9 cellular contexts compared by ENCODE assay signal in genomic region chr1:11929849-11930248, GRCh38. TPM values are rescaled to one million over a fixed set of nuclear protein-coding genes. Genes with fewer than 3 reads are reported as not detected.
DNase-seq lines count a peak whose midpoint lies in the region; ATAC-seq and TF ChIP-seq lines count a peak whose summit lies in the region.
"Had no signal": no experiment of that assay in that cellular context is flagged by ENCODE, and none has a peak within 500 bp of the region (broad histone marks: within the 10 kb centered on the region; RNA-seq: fewer than 3 reads in every experiment).

No MANE protein-coding gene starts in this region.

- no peak overlapping the region for H3K27ac ChIP-seq in fibroblast of lung (ENCODE audit: insufficient read depth, low read length)
- H3K27ac ChIP-seq: SJSA1 had no signal

- H3K4me1 ChIP-seq in fibroblast of lung (ENCODE audit: control insufficient read depth, extremely low read depth, insufficient read depth, low read length) = peaks cover 16% of the 10 kb centered on the region

- H3K9me3 Mint-ChIP-seq in natural killer cell treated with Interleukin-12 subunit alpha and Interleukin-12 subunit beta and Interleukin-15 and Interleukin-18, amount 100 ng/mL, for 72 hours = no peaks in the 10 kb centered on the region

- H4K20me1 ChIP-seq in fibroblast of lung (ENCODE audit: control insufficient read depth, extremely low read depth, insufficient read depth, low read length) = no peaks in the 10 kb centered on the region

- no peak overlapping the region for H3K4me3 Mint-ChIP-seq in natural killer cell treated with Interleukin-12 subunit alpha and Interleukin-12 subunit beta and Interleukin-15 and Interleukin-18, amount 100 ng/mL, for 72 hours

- H3K36me3 ChIP-seq in fibroblast of lung (ENCODE audit: control insufficient read depth, insufficient read depth, low read length) = no peaks in the 10 kb centered on the region

- H3K27me3 Mint-ChIP-seq in natural killer cell treated with Interleukin-12 subunit alpha and Interleukin-12 subunit beta and Interleukin-15 and Interleukin-18, amount 100 ng/mL, for 72 hours = no peaks in the 10 kb centered on the region

- H3K27me3 ChIP-seq in fibroblast of lung (ENCODE audit: control insufficient read depth, insufficient read depth, low read length) = no peaks in the 10 kb centered on the region
- H3K27me3 ChIP-seq: SJSA1 had no signal

- no peaks in the 10 kb centered on the region for H3K36me3 Mint-ChIP-seq in natural killer cell treated with Interleukin-12 subunit alpha and Interleukin-12 subunit beta and Interleukin-15 and Interleukin-18, amount 100 ng/mL, for 72 hours

- no peaks in the 10 kb centered on the region for H3K9me3 ChIP-seq in fibroblast of lung (ENCODE audit: control insufficient read depth, insufficient read depth, low read depth, low read length)
- H3K9me3 ChIP-seq: SJSA1 had no signal

- H3K79me2 ChIP-seq in fibroblast of lung (ENCODE audit: control insufficient read depth, insufficient read depth, low read length) = peaks cover 6% of the 10 kb centered on the region

- H2AFZ ChIP-seq in fibroblast of lung (ENCODE audit: low read length) = peak overlapping the region; percentile 74

- TF ChIP-seq CTCF in fibroblast of lung (conservative IDR thresholded peaks at IDR 0.05 in 1 of 2, IDR thresholded peaks at IDR 0.05 in 1 of 2; ENCODE audit: low read depth in 1 of 2, low read length in 2 of 2) = no peak

- H3K27ac Mint-ChIP-seq in natural killer cell treated with Interleukin-12 subunit alpha and Interleukin-12 subunit beta and Interleukin-15 and Interleukin-18, amount 100 ng/mL, for 72 hours = no peak overlapping the region

- H3K4me3 ChIP-seq in fibroblast of lung (replicated peaks in 1 of 4; ENCODE audit: control extremely low read depth in 1 of 4, insufficient read depth in 1 of 4, low read depth in 3 of 4, low read length in 4 of 4) = no peak overlapping the region
- H3K4me3 ChIP-seq: SJSA1 had no signal

- H3K4me2 ChIP-seq in fibroblast of lung (ENCODE audit: extremely low read depth, insufficient read depth, low read length) = peak overlapping the region; percentile 51

- no peak for ATAC-seq in natural killer cell treated with Interleukin-12 subunit alpha and Interleukin-12 subunit beta and Interleukin-15 and Interleukin-18, amount 100 ng/mL, for 72 hours

- DNase-seq in DMS153 (lab: John Stamatoyannopoulos, UW) = peak; percentile 55
- DNase-seq in DMS153 treated with DMSO at 0.1 percent for 48 hours (lab: John Stamatoyannopoulos, UW; ENCODE audit: unreplicated experiment) = no peak
- peak in 1 of 2 donors; percentile 77 for DNase-seq in fibroblast of lung (ENCODE audit: low read depth in 2 of 2)
- peak; percentile 53 for DNase-seq in retina
- DNase-seq in activated effector memory CD4-positive, alpha-beta T cell treated with Interleukin-2 at 50 U/mL for 16 hours = no peak
- DNase-seq in middle frontal gyrus (ENCODE audit: extremely low spot score, low spot score) = no peak
- no peak for DNase-seq in natural killer cell treated with Interleukin-12 subunit alpha and Interleukin-12 subunit beta and Interleukin-15 and Interleukin-18, amount 100 ng/mL, for 72 hours (ENCODE audit: low spot score)

- H3K4me1 Mint-ChIP-seq in natural killer cell treated with Interleukin-12 subunit alpha and Interleukin-12 subunit beta and Interleukin-15 and Interleukin-18, amount 100 ng/mL, for 72 hours (ENCODE audit: low read depth in 2 of 2) = peaks cover 4 to 7% of the 10 kb centered on the region in 2 donors

- no peak overlapping the region for H3K9ac ChIP-seq in fibroblast of lung (ENCODE audit: insufficient read depth, low read length)

TF ChIP-seq in PFSK-1, 5 proteins besides CTCF, POLR2A, EP300 and RAD21:
- no peak for TF ChIP-seq TAF1 (IDR thresholded peaks at IDR 0.05; ENCODE audit: borderline replicate concordance, insufficient read depth, low read length)
- peak; percentile 40 for TF ChIP-seq FOXP2 (optimal IDR thresholded peaks at IDR 0.05; ENCODE audit: borderline replicate concordance, extremely low read depth, extremely low read length, insufficient read depth)

RNA-seq across cellular contexts. Expression of gene KIAA2013, which starts 3.6 kb away (rescaled TPM):
- polyA plus RNA-seq in PFSK-1 (2012; ENCODE audit: insufficient read length, low read depth) = 57.7 TPM
- 38.8 and 39.3 TPM in 2 replicates for total RNA-seq in fibroblast of lung
- 31.7 and 35.3 TPM in 2 replicates for polyA plus RNA-seq in fibroblast of lung
- 35.4 and 42.0 TPM in 2 replicates for polyA plus RNA-seq in fibroblast of lung (2012)
- polyA minus RNA-seq in fibroblast of lung (ENCODE audit: low replicate concordance) = 45.1 and 46.2 TPM in 2 replicates
- 10 to 100 TPM; 50.5 to 59.8 TPM for total RNA-seq in natural killer cell treated with Interleukin-12 subunit alpha and Interleukin-12 subunit beta and Interleukin-15 and Interleukin-18, amount 100 ng/mL, for 72 hours

RNA-seq across cellular contexts. Expression of gene PLOD1, which starts 4.7 kb away (rescaled TPM):
- 145 TPM for polyA plus RNA-seq in PFSK-1 (2012; ENCODE audit: insufficient read length, low read depth)
- 137 and 210 TPM in 2 replicates for total RNA-seq in fibroblast of lung
- polyA plus RNA-seq in fibroblast of lung = 162 and 278 TPM in 2 replicates
- polyA plus RNA-seq in fibroblast of lung (2012) = 168 and 325 TPM in 2 replicates
- polyA minus RNA-seq in fibroblast of lung (ENCODE audit: low replicate concordance) = 207 and 472 TPM in 2 replicates
- 10 to 100 TPM; 50.7 to 72.4 TPM for total RNA-seq in natural killer cell treated with Interleukin-12 subunit alpha and Interleukin-12 subunit beta and Interleukin-15 and Interleukin-18, amount 100 ng/mL, for 72 hours

RNA-seq across cellular contexts. Expression of gene MFN2, which starts 50.4 kb away (rescaled TPM):
- 109 TPM for polyA plus RNA-seq in PFSK-1 (2012; ENCODE audit: insufficient read length, low read depth)
- 40.8 and 52.5 TPM in 2 replicates for total RNA-seq in fibroblast of lung
- 50.6 and 68.7 TPM in 2 replicates for polyA plus RNA-seq in fibroblast of lung
- 70.7 and 79.3 TPM in 2 replicates for polyA plus RNA-seq in fibroblast of lung (2012)
- polyA minus RNA-seq in fibroblast of lung (ENCODE audit: low replicate concordance) = 106 and 147 TPM in 2 replicates
- total RNA-seq in natural killer cell treated with Interleukin-12 subunit alpha and Interleukin-12 subunit beta and Interleukin-15 and Interleukin-18, amount 100 ng/mL, for 72 hours = 100 to 1,000 TPM in 1 of 2 donors, 10 to 100 TPM in 1; 75.2 to 101 TPM

Comparison
In these comparisons a context has a peak if more than half of its experiments do, and no peak if none do; other contexts are left out.
1. DNase-seq: peak in DMS153 (single experiment) and retina (single experiment); none in DMS153 treated with DMSO at 0.1 percent for 48 hours (single experiment), activated effector memory CD4-positive, alpha-beta T cell treated with Interleukin-2 at 50 U/mL for 16 hours (single experiment), middle frontal gyrus (single experiment) and natural killer cell treated with Interleukin-12 subunit alpha and Interleukin-12 subunit beta and Interleukin-15 and Interleukin-18, amount 100 ng/mL, for 72 hours (single experiment).